ENCODE assay signal across 10 cellular contexts in genomic region chr6:95280690-95281273, GRCh38.
DNase-seq lines count a peak whose midpoint lies in the region; ATAC-seq and TF ChIP-seq lines count a peak whose summit lies in the region.
"Had no signal": no experiment of that assay in that cellular context is flagged by ENCODE, and none has a peak within 500 bp of the region (broad histone marks: within the 10 kb centered on the region; RNA-seq: fewer than 3 reads in every experiment).

No MANE protein-coding gene starts in this region.

- H3K4me3 ChIP-seq in NT2/D1 (ENCODE audit: insufficient read length, low read depth) (no peak overlapping the region), fibroblast of pulmonary artery (replicated peaks; ENCODE audit: low read depth, low read length) (no peak overlapping the region)
- H3K4me3 ChIP-seq: BLaER1 treated with 17β-estradiol and CSF1 and Interleukin-3, amounts not matched to agents 10 nM and 100 nM had no signal

- no peaks in the 10 kb centered on the region for H3K36me3 ChIP-seq in NT2/D1 (ENCODE audit: insufficient read depth, insufficient read length, low read length)
- H3K36me3 ChIP-seq: BLaER1 treated with 17β-estradiol and CSF1 and Interleukin-3, amounts not matched to agents 10 nM and 100 nM had no signal

- H3K9ac ChIP-seq in NT2/D1 (ENCODE audit: insufficient read length, low read depth) = no peak overlapping the region
- H3K9ac ChIP-seq: BLaER1 treated with 17β-estradiol and CSF1 and Interleukin-3, amounts not matched to agents 10 nM and 100 nM had no signal

- DNase-seq in NT2/D1 (ENCODE audit: low read depth, low spot score) (peak; percentile 39), fibroblast of pulmonary artery (ENCODE audit: low read depth) (peak; percentile 1), NCI-H187 (lab: John Stamatoyannopoulos, UW) (no peak), kidney tubule cell (ENCODE audit: low spot score) (no peak)
- DNase-seq in stimulated activated CD4-positive, alpha-beta T cell treated with anti-CD3 and anti-CD28 coated beads, Interleukin-2, amount 100 ng/mL, for 24 hours = no peak
- DNase-seq: activated T-cell treated with anti-CD3 and anti-CD28 coated beads for 4 hours had no signal

- H3K27ac ChIP-seq in 22Rv1 = no peak overlapping the region
- H3K27ac ChIP-seq: BLaER1 treated with 17β-estradiol and CSF1 and Interleukin-3, amounts not matched to agents 10 nM and 100 nM had no signal

- no peaks in the 10 kb centered on the region for H3K9me3 ChIP-seq in NT2/D1 (ENCODE audit: insufficient read depth, low read length)
- H3K9me3 ChIP-seq: BLaER1 treated with 17β-estradiol and CSF1 and Interleukin-3, amounts not matched to agents 10 nM and 100 nM had no signal

- TF ChIP-seq CTCF in 22Rv1 (IDR thresholded peaks at IDR 0.05) (peak; percentile 83), fibroblast of pulmonary artery (IDR thresholded peaks at IDR 0.05; ENCODE audit: low read length, missing control alignments) (no peak)

- peak; percentile 51 for ATAC-seq in HG03460 (IDR thresholded peaks at IDR 0.05; ENCODE audit: unreplicated experiment)
- ATAC-seq in HG02852 (IDR thresholded peaks at IDR 0.05; ENCODE audit: unreplicated experiment) = no peak

- no peaks in the 10 kb centered on the region for H3K4me1 ChIP-seq in NT2/D1 (ENCODE audit: insufficient read depth, insufficient read length)
- H3K4me1 ChIP-seq: BLaER1 treated with 17β-estradiol and CSF1 and Interleukin-3, amounts not matched to agents 10 nM and 100 nM had no signal

- no peaks in the 10 kb centered on the region for H3K27me3 ChIP-seq in NT2/D1 (ENCODE audit: insufficient read depth, insufficient read length)
- H3K27me3 ChIP-seq: BLaER1 treated with 17β-estradiol and CSF1 and Interleukin-3, amounts not matched to agents 10 nM and 100 nM had no signal

Comparison
In these comparisons a context has a peak if more than half of its experiments do, and no peak if none do; other contexts are left out.
1. DNase-seq: peak in NT2/D1 (single experiment) and fibroblast of pulmonary artery (single experiment); none in NCI-H187 (0 of 2), stimulated activated CD4-positive, alpha-beta T cell treated with anti-CD3 and anti-CD28 coated beads, Interleukin-2, amount 100 ng/mL, for 24 hours (0 of 2) and kidney tubule cell (single experiment).